In genomic region chr14:71625175-71625574, GRCh38 we compare ENCODE assay signal across 17 cellular contexts.
"Had no signal": no experiment of that assay in that cellular context is flagged by ENCODE, and none has a peak within 500 bp of the region (broad histone marks: within the 10 kb centered on the region; RNA-seq: fewer than 3 reads in every experiment).

No MANE protein-coding gene starts in this region.

- H2AFZ ChIP-seq: hepatocyte had no signal

- H3K36me3 ChIP-seq: cardiac muscle cell, uterus had no signal

- H3K27ac ChIP-seq: cardiac muscle cell, hepatocyte, left lung, tibial nerve, uterus had no signal

- H3K79me2 ChIP-seq: hepatocyte had no signal

- FAIRE-seq: colon, endometrium, keratinocyte had no signal

- H3K4me1 ChIP-seq: left lung, uterus had no signal

- H3K4me2 ChIP-seq: hepatocyte had no signal

- ATAC-seq: activated CD4-positive, CD25-positive, alpha-beta regulatory T cell treated with anti-CD3 and anti-CD28 coated beads, Interleukin-2, amount 50 U/mL, for 24 hours; left lung; naive thymus-derived CD4-positive, alpha-beta T cell had no signal

- H3K27me3 ChIP-seq: cardiac muscle cell, hepatocyte, left lung, tibial nerve, uterus had no signal

- H3K27me3 Mint-ChIP-seq: naive thymus-derived CD4-positive, alpha-beta T cell had no signal

- H3K4me3 Mint-ChIP-seq: naive thymus-derived CD4-positive, alpha-beta T cell had no signal

- DNase-seq: activated CD4-positive, alpha-beta T cell treated with anti-CD3 and anti-CD28 coated beads, Interleukin-2, amount 50 U/mL, for 1 hour; activated CD8-positive, alpha-beta memory T cell treated with anti-CD3 and anti-CD28 coated beads for 24 hours; activated naive CD4-positive, alpha-beta T cell; left lung; naive thymus-derived CD4-positive, alpha-beta T cell; stimulated activated CD4-positive, alpha-beta T cell treated with anti-CD3 and anti-CD28 coated beads, Interleukin-4, amount 100 ng/mL, for 4 hours; stimulated activated CD8-positive, alpha-beta memory T cell treated with anti-CD3 and anti-CD28 coated beads, Interleukin-4, amount 100 ng/mL, for 48 hours; stimulated activated naive CD4-positive, alpha-beta T cell treated with Interleukin-2 at 50 U/mL for 16 hours; substantia nigra had no signal

- H3K4me3 ChIP-seq: cardiac muscle cell, hepatocyte, left lung, tibial nerve, uterus had no signal

- H3K9me3 ChIP-seq: left lung, tibial nerve, uterus had no signal

- H3K9me3 Mint-ChIP-seq: naive thymus-derived CD4-positive, alpha-beta T cell had no signal
